Comparison of ENCODE assay signal across 22 cellular contexts in genomic region chr12:114882083-114882482, GRCh38.
"Had no signal": no experiment of that assay in that cellular context is flagged by ENCODE, and none has a peak within 500 bp of the region (broad histone marks: within the 10 kb centered on the region; RNA-seq: fewer than 3 reads in every experiment).

No MANE protein-coding gene starts in this region.

- H3K36me3 ChIP-seq: colonic mucosa, esophagus muscularis mucosa, esophagus squamous epithelium, gastrocnemius medialis, gastroesophageal sphincter, heart left ventricle, heart right ventricle had no signal

- H3K4me3 ChIP-seq: colonic mucosa, coronary artery, dorsolateral prefrontal cortex, esophagus muscularis mucosa, esophagus squamous epithelium, gastrocnemius medialis, gastroesophageal sphincter, heart left ventricle, heart right ventricle had no signal

- H3K9me3 ChIP-seq: colonic mucosa, esophagus muscularis mucosa, esophagus squamous epithelium, gastrocnemius medialis, gastroesophageal sphincter, heart left ventricle, heart right ventricle had no signal

- H3K27ac ChIP-seq: colonic mucosa, coronary artery, dorsolateral prefrontal cortex, epithelial cell of prostate, esophagus muscularis mucosa, esophagus squamous epithelium, foreskin keratinocyte, gastrocnemius medialis, gastroesophageal sphincter, heart left ventricle, heart right ventricle had no signal

- H3K27me3 ChIP-seq: colonic mucosa, foreskin keratinocyte had no signal

- H3K4me1 ChIP-seq: colonic mucosa, esophagus muscularis mucosa, esophagus squamous epithelium, foreskin keratinocyte, gastrocnemius medialis, gastroesophageal sphincter, heart left ventricle, heart right ventricle had no signal

- DNase-seq: colonic mucosa; cortex of kidney; dermis blood vessel endothelial cell; dorsolateral prefrontal cortex; effector CD4-positive, alpha-beta T cell; effector CD8-positive, alpha-beta T cell; effector memory CD4-positive, alpha-beta T cell; effector memory CD8-positive, alpha-beta T cell; endodermal cell; erythroblast; esophagus squamous epithelium; foreskin fibroblast; foreskin keratinocyte; gastrocnemius medialis; glutamatergic neuron; head of caudate nucleus; heart left ventricle; heart right ventricle had no signal
